In the genomic region with DNA sequence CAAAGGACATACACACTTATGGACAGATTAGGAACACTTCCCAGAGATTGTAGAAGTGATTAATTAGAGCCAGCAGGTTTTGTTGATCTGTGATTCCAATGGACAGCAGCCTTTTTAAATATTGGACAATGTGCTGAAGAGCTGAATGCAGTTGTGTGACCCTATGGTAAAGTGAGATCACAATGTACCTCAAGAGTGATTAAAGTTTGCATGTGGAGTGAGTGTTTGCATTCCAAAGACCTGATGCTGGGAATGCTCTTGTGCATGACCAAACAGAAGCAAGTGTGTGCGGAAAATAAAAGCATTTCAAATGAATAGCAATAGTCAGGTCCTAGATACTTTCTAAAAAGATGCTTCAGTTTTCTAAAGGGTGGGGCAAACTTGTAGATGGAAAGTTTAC, we compare ENCODE assay signal across 18 cellular contexts.
DNase-seq lines count a peak whose midpoint lies in the region; TF ChIP-seq lines count a peak whose summit lies in the region.
"Had no signal": no experiment of that assay in that cellular context is flagged by ENCODE, and none has a peak within 500 bp of the region (broad histone marks: within the 10 kb centered on the region; RNA-seq: fewer than 3 reads in every experiment).

No MANE protein-coding gene starts in this region.

- H3K27me3 Mint-ChIP-seq in progenitor cell of endocrine pancreas: no peaks in the 10 kb centered on the region

- peak; percentile 11 for DNase-seq in NCI-H510A treated with DMSO at 0.1 percent for 48 hours (lab: John Stamatoyannopoulos, UW)
- no peak for DNase-seq in NCI-H510A (lab: John Stamatoyannopoulos, UW)
- peak; percentile 64 for DNase-seq in amniotic epithelial cell (ENCODE audit: low read depth)
- peak; percentile 65 for DNase-seq in kidney epithelial cell (ENCODE audit: low read depth)
- no peak for DNase-seq in occipital lobe (lab: John Stamatoyannopoulos, UW)
- no peak for DNase-seq in NCI-H2029 (lab: John Stamatoyannopoulos, UW)
- no peak for DNase-seq in progenitor cell of endocrine pancreas (ENCODE audit: low spot score, unreplicated experiment)
- DNase-seq in caudate nucleus (lab: John Stamatoyannopoulos, UW): no peak
- DNase-seq: activated CD4-positive, alpha-beta T cell treated with anti-CD3 and anti-CD28 coated beads, Interleukin-2, amount 50 U/mL, for 48 hours; effector CD4-positive, alpha-beta T cell; glutamatergic neuron; KG1; left colon; Right ventricle myocardium superior; T1000 had no signal

- no peak overlapping the region for H3K27ac ChIP-seq in caudate nucleus (ENCODE audit: low read depth, low read length)
- H3K27ac ChIP-seq: skin epidermis had no signal

- no peaks in the 10 kb centered on the region for H3K36me3 ChIP-seq in kidney epithelial cell (ENCODE audit: control insufficient read depth, insufficient read depth, low read length)

- no peaks in the 10 kb centered on the region for H3K9me3 Mint-ChIP-seq in progenitor cell of endocrine pancreas (ENCODE audit: low read depth)
- H3K9me3 Mint-ChIP-seq: activated T-helper 1 cell treated with anti-CD3 and anti-CD28 coated beads, Interleukin-12 subunit alpha, Interleukin-12 subunit beta, Interleukin-2, Interleukin-4 antibody, amounts not matched to agents 30 ng/mL and 10 ng/mL and 1 ng/mL, durations not matched to agents 14 hours and 24 hours and 36 hours; brain had no signal

- no peak overlapping the region for H3K4me3 Mint-ChIP-seq in progenitor cell of endocrine pancreas (ENCODE audit: low read depth)
- H3K4me3 Mint-ChIP-seq: activated T-helper 1 cell treated with anti-CD3 and anti-CD28 coated beads, Interleukin-12 subunit alpha, Interleukin-12 subunit beta, Interleukin-2, Interleukin-4 antibody, amounts not matched to agents 30 ng/mL and 10 ng/mL and 1 ng/mL, durations not matched to agents 14 hours and 24 hours and 36 hours; brain had no signal

- no peak overlapping the region for H3K27ac Mint-ChIP-seq in progenitor cell of endocrine pancreas
- H3K27ac Mint-ChIP-seq: activated T-helper 1 cell treated with anti-CD3 and anti-CD28 coated beads, Interleukin-12 subunit alpha, Interleukin-12 subunit beta, Interleukin-2, Interleukin-4 antibody, amounts not matched to agents 30 ng/mL and 10 ng/mL and 1 ng/mL, durations not matched to agents 14 hours and 24 hours and 36 hours had no signal

- H3K36me3 Mint-ChIP-seq in progenitor cell of endocrine pancreas (ENCODE audit: insufficient read depth): no peaks in the 10 kb centered on the region
- H3K36me3 Mint-ChIP-seq: brain had no signal

- TF ChIP-seq CTCF in kidney epithelial cell (IDR thresholded peaks at IDR 0.05; ENCODE audit: insufficient read depth, low read length, poor library complexity, severe bottlenecking) (no peak), progenitor cell of endocrine pancreas (IDR thresholded peaks at IDR 0.05; ENCODE audit: unreplicated experiment) (no peak)

- peaks cover 5% of the 10 kb centered on the region for H3K4me1 Mint-ChIP-seq in progenitor cell of endocrine pancreas (ENCODE audit: low read depth)

- H3K27me3 ChIP-seq in kidney epithelial cell (ENCODE audit: control insufficient read depth, insufficient read depth, low read length): no peaks in the 10 kb centered on the region

- no peak overlapping the region for H3K4me3 ChIP-seq in kidney epithelial cell (ENCODE audit: low read depth, low read length)
- H3K4me3 ChIP-seq: skin epidermis had no signal

Comparison
In these comparisons a context has a peak if more than half of its experiments do, and no peak if none do; other contexts are left out.
1. DNase-seq: peak in NCI-H510A treated with DMSO at 0.1 percent for 48 hours (single experiment), amniotic epithelial cell (single experiment) and kidney epithelial cell (single experiment); none in NCI-H510A (single experiment), occipital lobe (single experiment), NCI-H2029 (single experiment), progenitor cell of endocrine pancreas (single experiment) and caudate nucleus (0 of 61).